Comparison of ENCODE assay signal across 8 cellular contexts in the genomic region with DNA sequence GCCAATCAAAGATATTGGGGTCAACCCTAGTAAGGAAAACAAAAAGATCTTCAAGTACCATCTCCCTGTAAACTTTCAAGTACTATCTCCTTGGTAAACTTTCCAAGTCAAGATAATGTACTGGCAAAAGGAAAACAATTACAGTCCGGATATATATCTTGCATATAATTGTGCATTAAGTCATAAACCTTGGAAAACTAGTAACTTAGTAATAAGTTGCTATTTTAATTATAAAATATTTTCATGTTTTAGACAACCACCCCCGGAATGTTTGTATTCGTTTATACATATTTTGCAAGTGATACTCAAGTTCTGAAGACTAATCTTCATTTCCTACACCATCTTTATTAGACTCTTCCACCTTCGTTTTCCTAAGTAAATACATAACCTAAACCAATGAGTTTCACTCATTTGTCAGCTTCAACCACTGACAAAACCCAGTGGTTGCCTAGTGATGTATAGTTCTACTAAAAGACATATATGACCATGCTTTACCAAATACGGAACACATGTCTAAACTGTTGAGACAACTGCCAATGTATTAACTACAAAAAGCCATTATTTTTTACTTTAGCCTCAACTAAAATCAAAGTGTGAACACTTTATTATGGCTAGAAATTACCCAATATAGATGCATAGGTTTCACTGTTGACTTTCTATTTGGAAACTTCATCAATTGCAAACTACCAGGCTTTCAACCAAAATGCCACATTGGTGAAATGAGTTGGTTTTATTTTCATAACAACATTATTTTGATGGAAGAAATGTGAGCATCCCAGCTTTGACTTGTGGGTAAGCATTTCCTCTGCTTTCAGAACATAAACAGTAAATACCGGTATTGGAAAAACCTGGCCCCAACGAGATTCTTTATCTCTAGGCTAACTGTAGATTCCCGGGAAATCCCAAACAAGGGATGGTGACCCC. TPM values are rescaled to one million over a fixed set of nuclear protein-coding genes. Genes with fewer than 3 reads are reported as not detected.
DNase-seq lines count a peak whose midpoint lies in the region; ATAC-seq and TF ChIP-seq lines count a peak whose summit lies in the region.

No MANE protein-coding gene starts in this region.

- CTCF ChIA-PET in BJ (lab: Yijun Ruan, JAX) = interaction anchor here (0.6 to 1.5 kb wide), 2 partner anchors 160 to 424 kb away, joined by 4 read pairs; no protein-coding TSS in a partner anchor

- H3K9me3 Mint-ChIP-seq in natural killer cell = no peaks in the 10 kb centered on the region

- ATAC-seq in natural killer cell = no peak
- no peak for ATAC-seq in GM21723 (IDR thresholded peaks at IDR 0.05; ENCODE audit: unreplicated experiment)

- H3K36me3 ChIP-seq in BJ (ENCODE audit: control insufficient read depth, insufficient read depth, low read length) = no peaks in the 10 kb centered on the region

- POLR2A ChIA-PET in BJ (lab: Charles Lee) = no interaction called here

- H3K27ac Mint-ChIP-seq in natural killer cell = peak overlapping the region; percentile 97 to 99

- H3K4me3 ChIP-seq in BJ (ENCODE audit: low read depth, low read length) = peak overlapping the region; percentile 82

- no peaks in the 10 kb centered on the region for H3K27me3 Mint-ChIP-seq in natural killer cell (ENCODE audit: low read depth in 2 of 2)

- DNase-seq in BJ (ENCODE audit: low read depth) (no peak), KBM-7 (peak; percentile 18), natural killer cell (no peak), NCI-H226 (no peak), DMS79 treated with DMSO at 0.1 percent for 48 hours (lab: John Stamatoyannopoulos, UW) (no peak), KG1 (lab: John Stamatoyannopoulos, UW) (no peak)

- H3K4me1 Mint-ChIP-seq in natural killer cell = peaks cover 26 to 31% of the 10 kb centered on the region in 2 donors

- intact Hi-C loops in natural killer cell (cut with micrococcal nuclease) = loop anchor here (5.0 kb wide), 3 partner anchors 56 to 474 kb away; no protein-coding TSS in a partner anchor

- H3K27ac ChIP-seq in cingulate gyrus (ENCODE audit: low read depth, low read length) = peak overlapping the region; percentile 85

- in situ Hi-C loops in KBM-7 (cut with MboI; ENCODE audit: low pct_unique_long_range_greater_than_20kb, low sequenced_read_pairs) = no loop called here

- H3K27me3 ChIP-seq in BJ (ENCODE audit: control insufficient read depth, insufficient read depth, low read length) = no peaks in the 10 kb centered on the region

- H3K36me3 Mint-ChIP-seq in natural killer cell = no peaks in the 10 kb centered on the region

- TF ChIP-seq CTCF in BJ (IDR thresholded peaks at IDR 0.05; ENCODE audit: insufficient read depth, low read depth, low read length) (no peak), natural killer cell (IDR thresholded peaks at IDR 0.05) (no peak)

- peak overlapping the region; percentile 99 for H3K4me3 Mint-ChIP-seq in natural killer cell

RNA-seq across cellular contexts. Expression of a gene that starts 1.6 kb away (rescaled TPM):
- polyA plus RNA-seq in BJ (2011; rRNA removed) = 23.8 and 42.7 TPM in 2 replicates
- 32.1 and 36.3 TPM in 2 replicates for polyA minus RNA-seq in BJ (2011; rRNA and poly(A)+ RNA removed)
- 100 to 1,000 TPM; 135 to 157 (median 136) TPM for total RNA-seq in natural killer cell
